In genomic region chr5:149730620-149731331, GRCh38 we compare ENCODE assay signal across 8 cellular contexts.
DNase-seq lines count a peak whose midpoint lies in the region; ATAC-seq and TF ChIP-seq lines count a peak whose summit lies in the region.

No MANE protein-coding gene starts in this region.

- peaks cover 2% of the 10 kb centered on the region for H3K9me3 ChIP-seq in iPS-18c (ENCODE audit: control insufficient read depth, insufficient read depth, low read length)

- peak overlapping the region; percentile 83 for H3K4me3 Mint-ChIP-seq in T-helper 1 cell treated with Interleukin-12 subunit alpha and Interleukin-12 subunit beta and Interleukin-4 antibody, amounts not matched to agents 30 μg/mL and 1 μg/mL, for 36 hours

- DNase-seq in COR-L47 (lab: John Stamatoyannopoulos, UW): peak; percentile 55
- peak; percentile 22 for DNase-seq in astrocyte of the spinal cord (ENCODE audit: low read depth, low spot score)
- DNase-seq in NCI-H1930 (lab: John Stamatoyannopoulos, UW): no peak

- H3K36me3 Mint-ChIP-seq in T-helper 1 cell treated with Interleukin-12 subunit alpha and Interleukin-12 subunit beta and Interleukin-4 antibody, amounts not matched to agents 30 μg/mL and 1 μg/mL, for 36 hours (ENCODE audit: low read depth): no peaks in the 10 kb centered on the region

- H3K27ac ChIP-seq in skin epidermis: peak overlapping the region; percentile 27 to 88 (median 84)

- H3K4me1 Mint-ChIP-seq in T-helper 1 cell treated with Interleukin-12 subunit alpha and Interleukin-12 subunit beta and Interleukin-4 antibody, amounts not matched to agents 30 μg/mL and 1 μg/mL, for 36 hours (ENCODE audit: low read depth): peaks cover 3% of the 10 kb centered on the region

- H3K27me3 Mint-ChIP-seq in T-helper 1 cell treated with Interleukin-12 subunit alpha and Interleukin-12 subunit beta and Interleukin-4 antibody, amounts not matched to agents 30 μg/mL and 1 μg/mL, for 36 hours (ENCODE audit: low read depth): peaks cover 20% of the 10 kb centered on the region

- TF ChIP-seq CTCF in astrocyte of the spinal cord (IDR thresholded peaks at IDR 0.05; ENCODE audit: low read depth, low read length): no peak

- H3K4me3 ChIP-seq in astrocyte of the spinal cord (ENCODE audit: low read depth, low read length) (peak overlapping the region; percentile 66), iPS-18c (ENCODE audit: insufficient read depth, low read depth, low read length) (peak overlapping the region; percentile 93), skin epidermis (peak overlapping the region; percentile 80 to 98 (median 85))

- in situ Hi-C loops in astrocyte of the spinal cord (cut with HindIII; ENCODE audit: low sequenced_read_pairs): no loop called here

- ATAC-seq in GM19397 (IDR thresholded peaks at IDR 0.05; ENCODE audit: unreplicated experiment): peak; percentile 33
- peak; percentile 21 for ATAC-seq in HG03520 (IDR thresholded peaks at IDR 0.05; ENCODE audit: unreplicated experiment)

- no peak overlapping the region for H3K27ac Mint-ChIP-seq in T-helper 1 cell treated with Interleukin-12 subunit alpha and Interleukin-12 subunit beta and Interleukin-4 antibody, amounts not matched to agents 30 μg/mL and 1 μg/mL, for 36 hours

- H3K9me3 Mint-ChIP-seq in T-helper 1 cell treated with Interleukin-12 subunit alpha and Interleukin-12 subunit beta and Interleukin-4 antibody, amounts not matched to agents 30 μg/mL and 1 μg/mL, for 36 hours: no peaks in the 10 kb centered on the region

Comparison
In these comparisons a context has a peak if more than half of its experiments do, and no peak if none do; other contexts are left out.
1. DNase-seq: peak in COR-L47 (single experiment) and astrocyte of the spinal cord (single experiment); none in NCI-H1930 (0 of 2).
2. Peak in every context shown above with its lines, with median percentiles within 50 percentile points of each other: H3K4me3 ChIP-seq.